Comparison of ENCODE assay signal across 23 cellular contexts in the genomic region with DNA sequence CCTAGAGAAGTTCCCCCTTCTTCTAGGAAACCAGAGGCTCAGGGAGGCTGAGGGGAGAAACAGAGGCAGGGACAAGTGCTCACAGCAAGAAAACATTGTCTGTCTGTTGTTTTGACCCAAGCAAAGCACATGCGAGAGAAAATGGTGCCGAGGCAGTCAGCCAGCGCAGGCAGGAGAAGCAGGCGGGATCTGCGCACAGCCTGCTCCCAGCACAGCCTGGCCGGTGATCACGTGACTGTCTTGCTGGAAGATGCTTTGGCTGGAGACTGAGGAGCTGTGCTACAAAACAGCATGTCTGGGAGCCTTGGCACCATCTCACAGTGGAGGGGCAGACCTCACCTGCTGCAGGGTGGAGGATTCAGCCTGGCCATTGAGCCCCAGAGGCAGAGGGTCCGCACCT.
"Had no signal": no experiment of that assay in that cellular context is flagged by ENCODE, and none has a peak within 500 bp of the region (broad histone marks: within the 10 kb centered on the region; RNA-seq: fewer than 3 reads in every experiment).

No MANE protein-coding gene starts in this region.

- H3K4me3 Mint-ChIP-seq: activated CD8-positive, alpha-beta T cell treated with anti-CD3 and anti-CD28 coated beads, Interleukin-2, amount 10 ng/mL, durations not matched to agents 7 days and 5 days; activated naive CD4-positive, alpha-beta T cell treated with anti-CD3 and anti-CD28 coated beads, Interleukin-2, amount 50 U/mL, for 24 hours; T-helper 17 cell; WTC11 had no signal

- H3K27ac Mint-ChIP-seq: activated CD8-positive, alpha-beta T cell treated with anti-CD3 and anti-CD28 coated beads, Interleukin-2, amount 10 ng/mL, durations not matched to agents 7 days and 5 days; activated naive CD4-positive, alpha-beta T cell treated with anti-CD3 and anti-CD28 coated beads, Interleukin-2, amount 50 U/mL, for 24 hours; T-helper 17 cell; WTC11 had no signal

- H3K4me1 Mint-ChIP-seq: activated naive CD4-positive, alpha-beta T cell treated with anti-CD3 and anti-CD28 coated beads, Interleukin-2, amount 50 U/mL, for 24 hours; T-helper 17 cell had no signal

- DNase-seq: activated CD4-positive, alpha-beta T cell treated with anti-CD3 and anti-CD28 coated beads for 48 hours; activated CD4-positive, alpha-beta T cell treated with anti-CD3 and anti-CD28 coated beads, Interleukin-2, amount 50 U/mL, for 4 hours; activated CD4-positive, CD25-positive, alpha-beta regulatory T cell treated with anti-CD3 and anti-CD28 coated beads, Interleukin-2, amount 50 U/mL, for 72 hours; activated CD8-positive, alpha-beta memory T cell treated with anti-CD3 and anti-CD28 coated beads, Interleukin-2, amount 50 U/mL, for 48 hours; activated CD8-positive, alpha-beta T cell treated with anti-CD3 and anti-CD28 coated beads, Interleukin-2, amount 10 ng/mL, durations not matched to agents 7 days and 5 days; activated effector memory CD4-positive, alpha-beta T cell treated with Interleukin-2 at 50 U/mL for 16 hours; activated naive CD4-positive, alpha-beta T cell; activated T-cell treated with anti-CD3 and anti-CD28 coated beads, Interleukin-2, amount 50 U/mL, for 1 hour; aorta; central memory CD4-positive, alpha-beta T cell; Karpas-422; NCI-H1105 treated with DMSO at 0.1 percent for 48 hours; NCI-H1436 treated with DMSO at 0.1 percent for 48 hours; NCI-H187; NCI-H2081; NCI-H510A treated with DMSO at 0.1 percent for 48 hours; NCI-H69; PC-3; SHP77; T-helper 17 cell; T-helper 9 cell had no signal

- H3K27me3 Mint-ChIP-seq: activated naive CD4-positive, alpha-beta T cell treated with anti-CD3 and anti-CD28 coated beads, Interleukin-2, amount 50 U/mL, for 24 hours; T-helper 17 cell had no signal

- H3K36me3 Mint-ChIP-seq: activated naive CD4-positive, alpha-beta T cell treated with anti-CD3 and anti-CD28 coated beads, Interleukin-2, amount 50 U/mL, for 24 hours; WTC11 had no signal
